Comparison of ENCODE assay signal across 20 cellular contexts in the genomic region with DNA sequence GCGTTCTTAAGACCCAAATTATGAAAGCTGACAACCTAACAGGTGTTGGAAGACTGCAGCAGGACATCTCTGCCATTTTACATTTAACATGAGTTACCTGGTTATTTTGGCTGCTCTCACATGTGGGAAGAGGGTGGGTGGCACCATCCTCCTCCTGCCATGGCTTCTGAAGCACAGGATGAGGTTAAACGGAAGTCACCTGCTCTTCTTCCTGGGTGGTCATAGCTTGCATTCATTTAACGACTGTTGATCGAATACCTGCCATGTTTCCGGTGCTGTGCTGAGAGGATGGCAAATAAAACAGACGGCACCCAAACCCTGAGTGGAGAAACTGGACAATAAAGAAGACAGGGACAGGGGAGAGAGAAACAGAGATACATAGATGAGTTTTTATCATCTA.
"Had no signal": no experiment of that assay in that cellular context is flagged by ENCODE, and none has a peak within 500 bp of the region (broad histone marks: within the 10 kb centered on the region; RNA-seq: fewer than 3 reads in every experiment).

No MANE protein-coding gene starts in this region.

- ATAC-seq: activated CD4-positive, CD25-positive, alpha-beta regulatory T cell treated with anti-CD3 and anti-CD28 coated beads, Interleukin-2, amount 50 U/mL, for 24 hours; heart left ventricle; left ventricle myocardium superior; right lobe of liver; SK-N-SH treated with all-trans-retinoic acid at 6 μM for 48 hours; stimulated activated effector memory CD8-positive, alpha-beta T cell treated with anti-CD3 and anti-CD28 coated beads, Interleukin-12 subunit alpha, Interleukin-12 subunit beta, amount 100 ng/mL, for 72 hours had no signal

- H3K27ac Mint-ChIP-seq: stimulated activated effector memory CD8-positive, alpha-beta T cell treated with anti-CD3 and anti-CD28 coated beads, Interleukin-12 subunit alpha, Interleukin-12 subunit beta, amount 100 ng/mL, for 72 hours had no signal

- H3K36me3 ChIP-seq: adrenal gland, colonic mucosa, esophagus squamous epithelium, heart left ventricle, right lobe of liver had no signal

- H3K9ac ChIP-seq: parathyroid adenoma had no signal

- H3K4me3 ChIP-seq: adrenal gland, colonic mucosa, esophagus squamous epithelium, heart left ventricle, right lobe of liver, skin epidermis, testis had no signal

- H3K9me3 ChIP-seq: adrenal gland, colonic mucosa, esophagus squamous epithelium, right lobe of liver, testis had no signal

- H3K4me3 Mint-ChIP-seq: stimulated activated effector memory CD8-positive, alpha-beta T cell treated with anti-CD3 and anti-CD28 coated beads, Interleukin-12 subunit alpha, Interleukin-12 subunit beta, amount 100 ng/mL, for 72 hours had no signal

- H3K27ac ChIP-seq: adrenal gland, colonic mucosa, esophagus squamous epithelium, heart left ventricle, parathyroid adenoma, right lobe of liver, VCaP had no signal

- H3K4me1 Mint-ChIP-seq: stimulated activated effector memory CD8-positive, alpha-beta T cell treated with anti-CD3 and anti-CD28 coated beads, Interleukin-12 subunit alpha, Interleukin-12 subunit beta, amount 100 ng/mL, for 72 hours had no signal

- DNase-seq: activated CD4-positive, alpha-beta T cell treated with anti-CD3 and anti-CD28 coated beads, Interleukin-2, amount 50 U/mL, for 1 hour; activated naive CD4-positive, alpha-beta T cell treated with Interleukin-2 at 50 U/mL for 16 hours; activated T-cell treated with anti-CD3 and anti-CD28 coated beads, Interleukin-2, amount 50 U/mL, for 48 hours; adrenal gland; colonic mucosa; esophagus squamous epithelium; heart left ventricle; left ventricle myocardium superior; mammary epithelial cell; right lobe of liver; stimulated activated CD4-positive, alpha-beta T cell treated with anti-CD3 and anti-CD28 coated beads, Interleukin-1b, Interleukin-23, amount 100 ng/mL, for 48 hours had no signal

- H3K4me1 ChIP-seq: colonic mucosa, esophagus squamous epithelium, right lobe of liver, testis had no signal

- H3K27me3 ChIP-seq: adrenal gland, colonic mucosa, esophagus squamous epithelium, heart left ventricle, right lobe of liver, testis had no signal

- FAIRE-seq: bronchial epithelial cell, islet of Langerhans had no signal

- H3K36me3 Mint-ChIP-seq: stimulated activated effector memory CD8-positive, alpha-beta T cell treated with anti-CD3 and anti-CD28 coated beads, Interleukin-12 subunit alpha, Interleukin-12 subunit beta, amount 100 ng/mL, for 72 hours had no signal
